Comparison of ENCODE assay signal across 25 cellular contexts in genomic region chr19:31503211-31503610, GRCh38.
"Had no signal": no experiment of that assay in that cellular context is flagged by ENCODE, and none has a peak within 500 bp of the region (broad histone marks: within the 10 kb centered on the region; RNA-seq: fewer than 3 reads in every experiment).

No MANE protein-coding gene starts in this region.

- H3K27me3 Mint-ChIP-seq: naive B cell; stimulated activated memory B cell treated with anti-CD40 and anti-IgM and Interleukin-4, amounts not matched to agents 10 μg/mL and 1 μg/mL and 100 μg/mL, for 72 hours had no signal

- H3K27ac Mint-ChIP-seq: mesothelial cell of epicardium; naive B cell; natural killer cell treated with Interleukin-12 subunit alpha and Interleukin-12 subunit beta and Interleukin-15 and Interleukin-18, amount 100 ng/mL, for 72 hours; stimulated activated memory B cell treated with anti-CD40 and anti-IgM and Interleukin-4, amounts not matched to agents 10 μg/mL and 1 μg/mL and 100 μg/mL, for 72 hours had no signal

- H3K4me3 ChIP-seq: heart left ventricle, hepatocyte, left lung, lower lobe of right lung, pancreas, psoas muscle, right lobe of liver, smooth muscle cell, transverse colon, upper lobe of right lung had no signal

- DNase-seq: heart left ventricle; kidney; left colon; left lung; lower lobe of right lung; mammary epithelial cell; mesenchymal stem cell; naive B cell; pancreas; psoas muscle; right lobe of liver; stimulated activated CD4-positive, alpha-beta T cell treated with anti-CD3 and anti-CD28 coated beads, Interleukin-1b, Interleukin-23, amount 100 ng/mL, for 48 hours; stimulated activated CD4-positive, alpha-beta T cell treated with anti-CD3 and anti-CD28 coated beads, Interleukin-2, amount 100 ng/mL, for 48 hours; stimulated activated CD4-positive, alpha-beta T cell treated with anti-CD3 and anti-CD28 coated beads, Interleukin-4, amount 100 ng/mL, for 4 hours; stimulated activated CD8-positive, alpha-beta memory T cell treated with anti-CD3 and anti-CD28 coated beads, Interleukin-4, amount 100 ng/mL, for 48 hours; stimulated activated naive CD4-positive, alpha-beta T cell treated with Interleukin-2 at 50 U/mL for 16 hours; stimulated activated naive CD8-positive, alpha-beta T cell treated with anti-CD3 and anti-CD28 coated beads, Interleukin-15, amount 100 ng/mL, for 72 hours; substantia nigra; transverse colon; upper lobe of right lung had no signal

- H3K9me3 ChIP-seq: heart left ventricle, left lung, lower lobe of right lung, pancreas, psoas muscle, right lobe of liver, transverse colon, upper lobe of right lung had no signal

- ATAC-seq: heart left ventricle; left colon; left lung; lower lobe of right lung; natural killer cell treated with Interleukin-12 subunit alpha and Interleukin-12 subunit beta and Interleukin-15 and Interleukin-18, amount 100 ng/mL, for 72 hours; pancreas; psoas muscle; right lobe of liver; stimulated activated memory B cell treated with anti-CD40 and anti-IgM and Interleukin-4, amounts not matched to agents 10 μg/mL and 1 μg/mL and 100 μg/mL, for 72 hours; stimulated activated naive CD8-positive, alpha-beta T cell treated with anti-CD3 and anti-CD28 coated beads, Interleukin-15, amount 100 ng/mL, for 72 hours; upper lobe of right lung had no signal

- H2AFZ ChIP-seq: hepatocyte had no signal

- H3K79me2 ChIP-seq: hepatocyte had no signal

- H3K36me3 ChIP-seq: heart left ventricle, left lung, lower lobe of right lung, pancreas, right lobe of liver, transverse colon, upper lobe of right lung had no signal

- H3K36me3 Mint-ChIP-seq: mesothelial cell of epicardium; naive B cell; natural killer cell treated with Interleukin-12 subunit alpha and Interleukin-12 subunit beta and Interleukin-15 and Interleukin-18, amount 100 ng/mL, for 72 hours; stimulated activated memory B cell treated with anti-CD40 and anti-IgM and Interleukin-4, amounts not matched to agents 10 μg/mL and 1 μg/mL and 100 μg/mL, for 72 hours had no signal

- H3K4me1 ChIP-seq: heart left ventricle, left lung, lower lobe of right lung, pancreas, psoas muscle, right lobe of liver, transverse colon, upper lobe of right lung had no signal

- H3K4me3 Mint-ChIP-seq: mesothelial cell of epicardium; naive B cell; natural killer cell treated with Interleukin-12 subunit alpha and Interleukin-12 subunit beta and Interleukin-15 and Interleukin-18, amount 100 ng/mL, for 72 hours; stimulated activated memory B cell treated with anti-CD40 and anti-IgM and Interleukin-4, amounts not matched to agents 10 μg/mL and 1 μg/mL and 100 μg/mL, for 72 hours; stimulated activated naive CD8-positive, alpha-beta T cell treated with anti-CD3 and anti-CD28 coated beads, Interleukin-15, amount 100 ng/mL, for 72 hours had no signal

- H3K27me3 ChIP-seq: hepatocyte, left lung, pancreas, right lobe of liver, transverse colon, upper lobe of right lung had no signal

- H3K4me1 Mint-ChIP-seq: naive B cell; stimulated activated memory B cell treated with anti-CD40 and anti-IgM and Interleukin-4, amounts not matched to agents 10 μg/mL and 1 μg/mL and 100 μg/mL, for 72 hours; stimulated activated naive CD8-positive, alpha-beta T cell treated with anti-CD3 and anti-CD28 coated beads, Interleukin-15, amount 100 ng/mL, for 72 hours had no signal

- H3K27ac ChIP-seq: heart left ventricle, hepatocyte, left lung, lower lobe of right lung, pancreas, psoas muscle, right lobe of liver, transverse colon, upper lobe of right lung had no signal

- H3K9me3 Mint-ChIP-seq: natural killer cell treated with Interleukin-12 subunit alpha and Interleukin-12 subunit beta and Interleukin-15 and Interleukin-18, amount 100 ng/mL, for 72 hours; stimulated activated naive CD8-positive, alpha-beta T cell treated with anti-CD3 and anti-CD28 coated beads, Interleukin-15, amount 100 ng/mL, for 72 hours had no signal

- H3K4me2 ChIP-seq: hepatocyte, smooth muscle cell had no signal
